Comparison of ENCODE assay signal across 8 cellular contexts in genomic region chr1:61655453-61655852, GRCh38.
"Had no signal": no experiment of that assay in that cellular context is flagged by ENCODE, and none has a peak within 500 bp of the region (broad histone marks: within the 10 kb centered on the region; RNA-seq: fewer than 3 reads in every experiment).

No MANE protein-coding gene starts in this region.

- H3K27ac ChIP-seq: GM23248, KMS-11 had no signal

- H3K9ac ChIP-seq: GM23248, KMS-11 had no signal

- H2AFZ ChIP-seq: GM23248 had no signal

- H3K4me3 ChIP-seq: GM23248, HAP-1 had no signal

- H3K36me3 ChIP-seq: HAP-1 had no signal

- H3K4me1 ChIP-seq: HAP-1 had no signal

- DNase-seq: GM23248, GOT3, H7, Kasumi-1, KBM-7 had no signal

- H3K4me2 ChIP-seq: KMS-11 had no signal

- FAIRE-seq: HTR-8/SVneo had no signal

- H3K9me3 ChIP-seq: HAP-1 had no signal
